ENCODE assay signal across 22 cellular contexts in genomic region chr15:100763764-100764750, GRCh38.
A peak's percentile ranks its signal among the peaks of the same experiment; 100 is the strongest.
DNase-seq lines count a peak whose midpoint lies in the region; ATAC-seq, FAIRE-seq and TF ChIP-seq lines count a peak whose summit lies in the region.
"Had no signal": no experiment of that assay in that cellular context is flagged by ENCODE, and none has a peak within 500 bp of the region (broad histone marks: within the 10 kb centered on the region; RNA-seq: fewer than 3 reads in every experiment).

No MANE protein-coding gene starts in this region.

- no peaks in the 10 kb centered on the region for H3K79me2 ChIP-seq in mammary epithelial cell (ENCODE audit: insufficient read depth, low read length)

- no peak for FAIRE-seq in urothelium cell line (lab: Jason Lieb, UNC)
- FAIRE-seq: A549, kidney, TTC549 had no signal

- no peak for TF ChIP-seq POLR2A in breast epithelium (IDR thresholded peaks at IDR 0.05)

- no peak for DNase-seq in breast epithelium (ENCODE audit: low spot score in 2 of 2)
- DNase-seq in mammary epithelial cell, result no peak
- DNase-seq in RPMI7951 (ENCODE audit: low read depth), result peak; percentile 28
- peak; percentile 43 for DNase-seq in fibroblast of mammary gland (ENCODE audit: low read depth)
- peak; percentile 5 for DNase-seq in urothelium cell line (ENCODE audit: low spot score)
- DNase-seq in foreskin melanocyte, result no peak
- no peak for DNase-seq in OCI-M1 (lab: John Stamatoyannopoulos, UW)
- DNase-seq: activated CD4-positive, alpha-beta T cell treated with anti-CD3 and anti-CD28 coated beads, Interleukin-2, amount 50 U/mL, for 1 hour; body of pancreas; CD4-positive, alpha-beta memory T cell; hypothalamus; kidney; mesendoderm; NCI-H146; NCI-H345; stimulated activated naive CD4-positive, alpha-beta T cell treated with Interleukin-2 at 50 U/mL for 16 hours; trophoblast cell had no signal

- H3K36me3 ChIP-seq in breast epithelium, result no peaks in the 10 kb centered on the region
- no peaks in the 10 kb centered on the region for H3K36me3 ChIP-seq in mammary epithelial cell (ENCODE audit: insufficient read depth, low read length)

- H2AFZ ChIP-seq in mammary epithelial cell (ENCODE audit: low read depth, low read length), result no peak overlapping the region

- H3K4me3 ChIP-seq in breast epithelium (no peak overlapping the region), mammary epithelial cell (replicated peaks in 1 of 3; ENCODE audit: insufficient read depth in 1 of 3, low read depth in 2 of 3, low read length in 3 of 3) (no peak overlapping the region), fibroblast of mammary gland (ENCODE audit: control insufficient read depth, low read depth, low read length) (no peak overlapping the region)
- H3K4me3 ChIP-seq: A549, body of pancreas, dorsolateral prefrontal cortex, SK-N-MC had no signal

- no peak for ATAC-seq in GM21447 (IDR thresholded peaks at IDR 0.05; ENCODE audit: unreplicated experiment)
- ATAC-seq: body of pancreas had no signal

- dilution Hi-C loops in mammary epithelial cell (cut with HindIII; ENCODE audit: low sequenced_read_pairs), result loop anchor here (5.0 kb wide), 2 partner anchors 37 to 48 kb away; no protein-coding TSS in a partner anchor

- CTCF ChIA-PET in mammary epithelial cell (lab: Charles Lee; ENCODE audit: low non-redundant PET), result no interaction called here

- no TSS peak for BruUV-seq in mammary epithelial cell (replicated peaks; lab: Mats Ljungman, UMichigan)

- no peaks in the 10 kb centered on the region for H3K9me3 ChIP-seq in breast epithelium
- no peaks in the 10 kb centered on the region for H3K9me3 ChIP-seq in mammary epithelial cell (replicated peaks; ENCODE audit: insufficient read depth, low read length)
- H3K9me3 ChIP-seq: A549, body of pancreas had no signal

- H3K9ac ChIP-seq in mammary epithelial cell (ENCODE audit: insufficient read depth, low read length), result no peak overlapping the region

- WGBS in mammary epithelial cell (ENCODE audit: low coverage, missing lambda C conversion rate), result 90% methylated on average over 19 of the region's 20 CpGs

- no peak overlapping the region for H3K4me2 ChIP-seq in mammary epithelial cell (ENCODE audit: insufficient read depth, low read depth, low read length)
- H3K4me2 ChIP-seq: A549 had no signal

- intact Hi-C loops in breast epithelium (cut with DNase I; ENCODE audit: low total_unique reads), result no loop called here
- intact Hi-C loops in mammary epithelial cell (cut with micrococcal nuclease), result no loop called here

- H3K4me1 ChIP-seq in breast epithelium (peaks cover 0 to 5% of the 10 kb centered on the region in 2 donors), mammary epithelial cell (ENCODE audit: insufficient read depth, low read length) (peaks cover 7% of the 10 kb centered on the region)
- H3K4me1 ChIP-seq: body of pancreas had no signal

- H3K27me3 ChIP-seq in breast epithelium, result no peaks in the 10 kb centered on the region
- no peaks in the 10 kb centered on the region for H3K27me3 ChIP-seq in mammary epithelial cell (ENCODE audit: insufficient read depth, low read length)
- H3K27me3 ChIP-seq: body of pancreas had no signal

- TF ChIP-seq CTCF in breast epithelium (IDR thresholded peaks at IDR 0.05) (no peak), mammary epithelial cell (conservative IDR thresholded peaks at IDR 0.05 in 1 of 2, IDR thresholded peaks at IDR 0.05 in 1 of 2; ENCODE audit: extremely low read depth in 1 of 2, insufficient read depth in 1 of 2, low read depth in 1 of 2, low read length in 2 of 2) (no peak), fibroblast of mammary gland (conservative IDR thresholded peaks at IDR 0.05; ENCODE audit: control insufficient read depth, insufficient read depth, low read depth, low read length) (no peak)

- H3K27ac ChIP-seq in breast epithelium, result peak overlapping the region; percentile 6 to 72
- no peak overlapping the region for H3K27ac ChIP-seq in mammary epithelial cell (ENCODE audit: insufficient read depth, low read depth, low read length)
- H3K27ac ChIP-seq: A549, body of pancreas, dorsolateral prefrontal cortex, SK-N-MC had no signal

- in situ Hi-C loops in mammary epithelial cell (cut with MboI; ENCODE audit: low sequenced_read_pairs in 2 of 2), result no loop called here

- H4K20me1 ChIP-seq in mammary epithelial cell (ENCODE audit: insufficient read depth, low read length), result no peaks in the 10 kb centered on the region

Comparison
In these comparisons a context has a peak if more than half of its experiments do, and no peak if none do; other contexts are left out.
1. DNase-seq: peak in RPMI7951 (single experiment), fibroblast of mammary gland (single experiment) and urothelium cell line (single experiment); none in breast epithelium (0 of 2), mammary epithelial cell (single experiment), foreskin melanocyte (single experiment) and OCI-M1 (single experiment).